10 cellular contexts compared by ENCODE assay signal in the genomic region with DNA sequence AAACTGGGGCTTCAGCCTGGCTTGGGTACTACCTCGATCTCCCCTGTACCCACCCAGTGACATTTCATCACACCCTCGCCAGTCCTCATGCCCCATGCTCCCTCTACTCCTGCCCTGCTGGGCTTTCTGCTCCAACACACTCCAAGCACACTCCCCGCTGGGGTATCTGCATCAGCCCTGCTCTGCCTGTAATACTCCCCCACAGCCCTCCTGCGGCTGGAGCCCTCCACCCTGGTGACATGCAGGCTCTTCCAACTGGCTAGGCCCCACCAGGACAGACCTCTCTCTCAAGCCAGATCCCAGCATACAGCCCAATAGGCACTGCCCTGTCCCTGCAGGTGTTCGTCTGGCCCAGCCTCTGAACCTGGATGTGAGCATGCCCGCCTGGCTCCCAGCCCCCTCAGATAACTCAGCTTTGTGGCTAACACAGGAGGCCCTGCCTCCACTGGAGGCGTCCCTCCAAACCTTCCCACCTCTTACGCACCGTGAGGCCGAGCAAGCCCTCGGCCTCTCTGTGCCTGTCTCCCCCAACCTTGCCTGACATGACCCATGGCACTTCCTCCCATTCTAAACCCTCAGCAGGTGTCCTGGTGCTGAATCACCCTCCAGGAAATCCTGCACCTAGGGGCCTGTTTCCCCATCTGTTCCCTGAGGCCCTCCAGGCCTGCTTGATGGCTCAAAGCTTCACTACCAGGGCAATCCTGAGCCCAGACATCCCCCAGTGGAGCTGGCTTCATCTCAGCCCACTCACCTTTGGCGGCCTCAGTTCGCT. TPM values are rescaled to one million over a fixed set of nuclear protein-coding genes. Genes with fewer than 3 reads are reported as not detected.
DNase-seq lines count a peak whose midpoint lies in the region; ATAC-seq and TF ChIP-seq lines count a peak whose summit lies in the region.
"Had no signal": no experiment of that assay in that cellular context is flagged by ENCODE, and none has a peak within 500 bp of the region (broad histone marks: within the 10 kb centered on the region; RNA-seq: fewer than 3 reads in every experiment).

No MANE protein-coding gene starts in this region.

- H3K4me1 ChIP-seq in DOHH2 (ENCODE audit: control insufficient read depth, low read length): peaks cover 16% of the 10 kb centered on the region
- peaks cover 16% of the 10 kb centered on the region for H3K4me1 ChIP-seq in CD8-positive, alpha-beta T cell (ENCODE audit: insufficient read depth, low read length)

- DNase-seq in NCI-H524 treated with DMSO at 0.1 percent for 48 hours (lab: John Stamatoyannopoulos, UW) (peak; percentile 59), epithelial cell of esophagus (ENCODE audit: low read depth) (peak; percentile 64), dedifferentiated amniotic fluid mesenchymal stem cell (ENCODE audit: extremely low spot score) (no peak), left lobe of liver (ENCODE audit: low spot score) (no peak), midbrain (lab: John Stamatoyannopoulos, UW) (no peak)
- DNase-seq in CD8-positive, alpha-beta T cell: no peak

- peaks cover 16% of the 10 kb centered on the region for H3K4me1 Mint-ChIP-seq in CD8-positive, alpha-beta T cell (ENCODE audit: low read depth)

- no peak overlapping the region for H3K27ac Mint-ChIP-seq in CD8-positive, alpha-beta T cell
- H3K27ac Mint-ChIP-seq: activated T-helper 1 cell treated with anti-CD3 and anti-CD28 coated beads, Interleukin-12 subunit alpha, Interleukin-12 subunit beta, Interleukin-2, Interleukin-4 antibody, amounts not matched to agents 30 ng/mL and 10 ng/mL and 1 ng/mL, durations not matched to agents 14 hours and 24 hours and 36 hours had no signal

- H3K4me3 Mint-ChIP-seq in CD8-positive, alpha-beta T cell: no peak overlapping the region
- H3K4me3 Mint-ChIP-seq: activated T-helper 1 cell treated with anti-CD3 and anti-CD28 coated beads, Interleukin-12 subunit alpha, Interleukin-12 subunit beta, Interleukin-2, Interleukin-4 antibody, amounts not matched to agents 30 ng/mL and 10 ng/mL and 1 ng/mL, durations not matched to agents 14 hours and 24 hours and 36 hours had no signal

- H3K27me3 Mint-ChIP-seq in CD8-positive, alpha-beta T cell (ENCODE audit: low read depth): no peaks in the 10 kb centered on the region

- no peaks in the 10 kb centered on the region for H3K27me3 ChIP-seq in DOHH2 (ENCODE audit: control insufficient read depth, low read length)
- no peaks in the 10 kb centered on the region for H3K27me3 ChIP-seq in CD8-positive, alpha-beta T cell (ENCODE audit: insufficient read depth, low read length)
- H3K27me3 ChIP-seq: right atrium auricular region had no signal

- CTCF ChIA-PET in CD8-positive, alpha-beta T cell (lab: Charles Lee): interaction anchor here (2.2 kb wide), 1 partner anchor 244 kb away, joined by 7 read pairs; no protein-coding TSS in a partner anchor

- no peak for TF ChIP-seq CTCF in 22Rv1 (IDR thresholded peaks at IDR 0.05)
- TF ChIP-seq CTCF in DOHH2 (IDR thresholded peaks at IDR 0.05; ENCODE audit: low read depth, low read length, poor library complexity, severe bottlenecking): no peak
- TF ChIP-seq CTCF in epithelial cell of esophagus (IDR thresholded peaks at IDR 0.05; ENCODE audit: insufficient read depth, low read depth, low read length, missing control alignments): no peak
- no peak for TF ChIP-seq CTCF in CD8-positive, alpha-beta T cell (IDR thresholded peaks at IDR 0.05)

- no peak for ATAC-seq in left lobe of liver
- ATAC-seq in CD8-positive, alpha-beta T cell: no peak

- H4K20me1 ChIP-seq in DOHH2 (ENCODE audit: control insufficient read depth, insufficient read depth, low read depth, low read length): no peaks in the 10 kb centered on the region

- peak overlapping the region; percentile 54 for H3K27ac ChIP-seq in 22Rv1
- H3K27ac ChIP-seq in DOHH2 (ENCODE audit: low read depth, low read length): no peak overlapping the region
- no peak overlapping the region for H3K27ac ChIP-seq in CD8-positive, alpha-beta T cell (ENCODE audit: low read depth, low read length)
- H3K27ac ChIP-seq: right atrium auricular region had no signal

- POLR2A ChIA-PET in CD8-positive, alpha-beta T cell (lab: Charles Lee): no interaction called here

- H3K4me2 ChIP-seq in DOHH2 (ENCODE audit: low read length): peak overlapping the region; percentile 21; the same call in 1 of the 2 replicates

- H3F3A ChIP-seq in DOHH2 (ENCODE audit: control insufficient read depth, insufficient read depth): no peaks in the 10 kb centered on the region

- no peaks in the 10 kb centered on the region for H3K9me3 ChIP-seq in DOHH2 (ENCODE audit: control insufficient read depth, insufficient read depth, low read length)
- no peaks in the 10 kb centered on the region for H3K9me3 ChIP-seq in CD8-positive, alpha-beta T cell (ENCODE audit: low read length)
- H3K9me3 ChIP-seq: right atrium auricular region had no signal

- no peaks in the 10 kb centered on the region for H3K9me2 ChIP-seq in DOHH2 (replicated peaks; ENCODE audit: control insufficient read depth, low read length)

- H3K9me3 Mint-ChIP-seq in CD8-positive, alpha-beta T cell: no peaks in the 10 kb centered on the region
- H3K9me3 Mint-ChIP-seq: activated T-helper 1 cell treated with anti-CD3 and anti-CD28 coated beads, Interleukin-12 subunit alpha, Interleukin-12 subunit beta, Interleukin-2, Interleukin-4 antibody, amounts not matched to agents 30 ng/mL and 10 ng/mL and 1 ng/mL, durations not matched to agents 14 hours and 24 hours and 36 hours had no signal

- no peak overlapping the region for H3K4me3 ChIP-seq in DOHH2 (ENCODE audit: low read length)
- H3K4me3 ChIP-seq in epithelial cell of esophagus (ENCODE audit: low read length): no peak overlapping the region
- H3K4me3 ChIP-seq in CD8-positive, alpha-beta T cell (ENCODE audit: low read depth, low read length): no peak overlapping the region
- H3K4me3 ChIP-seq: right atrium auricular region had no signal

- no peaks in the 10 kb centered on the region for H3K79me2 ChIP-seq in DOHH2 (ENCODE audit: control insufficient read depth, low read length)

- H3K36me3 ChIP-seq in DOHH2 (ENCODE audit: control insufficient read depth, low read length): no peaks in the 10 kb centered on the region
- H3K36me3 ChIP-seq in CD8-positive, alpha-beta T cell (ENCODE audit: insufficient read depth, low read length): no peaks in the 10 kb centered on the region

- no peaks in the 10 kb centered on the region for H3K36me3 Mint-ChIP-seq in CD8-positive, alpha-beta T cell

- intact Hi-C loops in CD8-positive, alpha-beta T cell (cut with DNase I, micrococcal nuclease): loop anchor here (5.0 kb wide), 2 partner anchors 137 to 292 kb away; partner anchors contain the start of gene RTN4R (in 1 of the 2)

RNA-seq across cellular contexts. Expression of gene TXNRD2, which starts 33.5 kb away (rescaled TPM):
- 44.6 TPM for total RNA-seq in left lobe of liver
- total RNA-seq in CD8-positive, alpha-beta T cell: 10 to 100 TPM; 11.0 to 14.1 TPM

RNA-seq across cellular contexts. Expression of gene COMT, which starts 33.5 kb away (rescaled TPM):
- total RNA-seq in left lobe of liver: 145 TPM
- total RNA-seq in CD8-positive, alpha-beta T cell: 10 to 100 TPM; 10.5 to 11.0 TPM

RNA-seq across cellular contexts. Expression of gene ARVCF, which starts 41.5 kb away (rescaled TPM):
- 18.7 TPM for total RNA-seq in left lobe of liver
- total RNA-seq in CD8-positive, alpha-beta T cell: 1 to 10 TPM; 1.1 to 2.3 TPM

RNA-seq across cellular contexts. Expression of gene TANGO2, which starts 45.8 kb away (rescaled TPM):
- 12.5 TPM for total RNA-seq in left lobe of liver
- 10 to 100 TPM in 1 of 2 experiments, 1 to 10 TPM in 1; 9.2 to 11.4 TPM for total RNA-seq in CD8-positive, alpha-beta T cell

Comparison
In these comparisons a context has a peak if more than half of its experiments do, and no peak if none do; other contexts are left out.
1. DNase-seq: peak in NCI-H524 treated with DMSO at 0.1 percent for 48 hours (single experiment) and epithelial cell of esophagus (single experiment); none in dedifferentiated amniotic fluid mesenchymal stem cell (single experiment), left lobe of liver (single experiment), midbrain (single experiment) and CD8-positive, alpha-beta T cell (0 of 7).
2. RNA of gene COMT, which starts 33.5 kb away (total RNA-seq): 145 TPM in left lobe of liver (single experiment); 10.5 to 11.0 TPM in CD8-positive, alpha-beta T cell; every median in the first group is over 10 times any median in the second.